ENCODE assay signal across 18 cellular contexts in genomic region chrY:19559161-19559560, GRCh38.
DNase-seq lines count a peak whose midpoint lies in the region; ATAC-seq and TF ChIP-seq lines count a peak whose summit lies in the region.
"Had no signal": no experiment of that assay in that cellular context is flagged by ENCODE, and none has a peak within 500 bp of the region (broad histone marks: within the 10 kb centered on the region; RNA-seq: fewer than 3 reads in every experiment).

No MANE protein-coding gene starts in this region.

- peak; percentile 43 for DNase-seq in AG20443 (ENCODE audit: low spot score)
- peak; percentile 11 for DNase-seq in HS-5 (ENCODE audit: low read depth)
- DNase-seq in cardiac fibroblast (ENCODE audit: low read depth in 2 of 2) = peak; percentile 33 to 59
- peak; percentile 33 for DNase-seq in glomerular visceral epithelial cell (ENCODE audit: extremely low spot score)
- DNase-seq in left ventricle myocardium superior = no peak
- no peak for DNase-seq in epidermal melanocyte (ENCODE audit: insufficient read length, low spot score)
- DNase-seq in NCI-H526 treated with DMSO at 0.1 percent for 48 hours (lab: John Stamatoyannopoulos, UW) = no peak
- DNase-seq: ACHN; CD8-positive, alpha-beta memory T cell; NCI-H1092; NCI-H1694; NCI-H2107; NCI-H345; NCI-H69; Right ventricle myocardium superior had no signal

- TF ChIP-seq CTCF in cardiac fibroblast (IDR thresholded peaks at IDR 0.05; ENCODE audit: low read depth, low read length) = no peak

- no peak overlapping the region for H3K4me3 ChIP-seq in cardiac fibroblast (replicated peaks in 1 of 2; ENCODE audit: low read depth in 2 of 2, low read length in 2 of 2)
- H3K4me3 ChIP-seq: BLaER1 had no signal

- intact Hi-C loops in left ventricle myocardium superior (cut with micrococcal nuclease) = no loop called here

- ATAC-seq in HG02870 (IDR thresholded peaks at IDR 0.05; ENCODE audit: unreplicated experiment) = no peak
- ATAC-seq in left ventricle myocardium superior = no peak
- ATAC-seq: SK-N-SH treated with all-trans-retinoic acid at 6 μM for 48 hours had no signal

Comparison
In these comparisons a context has a peak if more than half of its experiments do, and no peak if none do; other contexts are left out.
1. DNase-seq: peak in AG20443 (single experiment), HS-5 (single experiment), cardiac fibroblast (2 of 2) and glomerular visceral epithelial cell (single experiment); none in left ventricle myocardium superior (single experiment), epidermal melanocyte (single experiment) and NCI-H526 treated with DMSO at 0.1 percent for 48 hours (single experiment).